ENCODE assay signal across 22 cellular contexts in genomic region chr10:131115801-131116200, GRCh38.
DNase-seq lines count a peak whose midpoint lies in the region; FAIRE-seq and TF ChIP-seq lines count a peak whose summit lies in the region.
"Had no signal": no experiment of that assay in that cellular context is flagged by ENCODE, and none has a peak within 500 bp of the region (broad histone marks: within the 10 kb centered on the region; RNA-seq: fewer than 3 reads in every experiment).

No MANE protein-coding gene starts in this region.

- no peaks in the 10 kb centered on the region for H3F3A ChIP-seq in neural progenitor cell (ENCODE audit: low read depth)

- H3K27ac Mint-ChIP-seq in neural progenitor cell, result no peak overlapping the region
- H3K27ac Mint-ChIP-seq: CD14-positive monocyte; CD4-positive, alpha-beta T cell; CD8-positive, alpha-beta memory T cell; HFFc6 had no signal

- peak overlapping the region; percentile 69 for H3K4me2 ChIP-seq in BLaER1
- no peak overlapping the region for H3K4me2 ChIP-seq in Karpas-422 (ENCODE audit: low read depth, low read length, poor library complexity, severe bottlenecking)
- no peak overlapping the region for H3K4me2 ChIP-seq in H1 (ENCODE audit: insufficient read depth in 1 of 2, low read depth in 2 of 2, low read length in 2 of 2)
- H3K4me2 ChIP-seq in neural progenitor cell, result no peak overlapping the region
- H3K4me2 ChIP-seq: A549 had no signal

- H3K4me3 Mint-ChIP-seq in neural progenitor cell, result no peak overlapping the region
- H3K4me3 Mint-ChIP-seq: CD14-positive monocyte; CD4-positive, alpha-beta T cell; CD8-positive, alpha-beta memory T cell; HFFc6 had no signal

- H2BK15ac ChIP-seq in H1 (ENCODE audit: low read length), result no peak overlapping the region

- no peak overlapping the region for H3K23ac ChIP-seq in H1 (ENCODE audit: insufficient read length)

- H3K9ac ChIP-seq in BLaER1 (no peak overlapping the region; the same call in 1 of the 2 replicates), Karpas-422 (ENCODE audit: low read length) (no peak overlapping the region), H1 (replicated peaks in 1 of 4; ENCODE audit: extremely low read depth in 1 of 4, low read depth in 3 of 4, low read length in 3 of 4) (no peak overlapping the region), neural progenitor cell (no peak overlapping the region)
- H3K9ac ChIP-seq: GM23248 had no signal

- H3K27me3 ChIP-seq in BLaER1 (no peaks in the 10 kb centered on the region), Karpas-422 (ENCODE audit: low read length) (no peaks in the 10 kb centered on the region), H1 (replicated peaks in 1 of 4; ENCODE audit: control insufficient read depth in 3 of 4, extremely low read depth in 1 of 4, insufficient read depth in 3 of 4, low read length in 3 of 4) (no peaks in the 10 kb centered on the region), neural progenitor cell (no peaks in the 10 kb centered on the region), esophagus muscularis mucosa (no peaks in the 10 kb centered on the region)

- no peaks in the 10 kb centered on the region for H3K9me2 ChIP-seq in Karpas-422 (replicated peaks; ENCODE audit: insufficient read depth, low read length)

- no peaks in the 10 kb centered on the region; the same call in 1 of the 2 replicates for H3K79me1 ChIP-seq in H1 (ENCODE audit: low read depth, low read length)

- intact Hi-C loops in esophagus muscularis mucosa (cut with DNase I), result no loop called here

- H3K9me3 Mint-ChIP-seq in neural progenitor cell, result no peaks in the 10 kb centered on the region
- H3K9me3 Mint-ChIP-seq: CD4-positive, alpha-beta T cell had no signal

- TF ChIP-seq POLR2A in H1 (IDR thresholded peaks at IDR 0.05; ENCODE audit: control extremely low read depth in 1 of 2, low read depth in 2 of 2, low read length in 2 of 2), result no peak
- no peak for TF ChIP-seq POLR2A in esophagus muscularis mucosa (IDR thresholded peaks at IDR 0.05; ENCODE audit: low read depth)

- H3K23me2 ChIP-seq in H1 (ENCODE audit: low read depth, low read length), result no peaks in the 10 kb centered on the region

- CTCF ChIA-PET in H1 (lab: Charles Lee; ENCODE audit: partially characterized antibody), result interaction anchor here (0.9 to 1.6 kb wide), 3 partner anchors 10 to 31 kb away, joined by 3 to 4 read pairs (median 4); no protein-coding TSS in a partner anchor

- H2AK5ac ChIP-seq in H1 (ENCODE audit: low read depth, low read length), result no peak overlapping the region

- no peaks in the 10 kb centered on the region for H4K20me1 ChIP-seq in BLaER1
- no peaks in the 10 kb centered on the region; the same call in 1 of the 2 replicates for H4K20me1 ChIP-seq in Karpas-422 (ENCODE audit: insufficient read depth, low read depth, low read length)
- H4K20me1 ChIP-seq in H1 (replicated peaks in 1 of 2; ENCODE audit: control insufficient read depth in 1 of 2, insufficient read depth in 2 of 2, low read length in 2 of 2), result no peaks in the 10 kb centered on the region
- H4K20me1 ChIP-seq in neural progenitor cell (ENCODE audit: low read depth), result no peaks in the 10 kb centered on the region

- H3K14ac ChIP-seq in H1 (ENCODE audit: insufficient read length), result no peak overlapping the region

- H3K18ac ChIP-seq in H1 (ENCODE audit: extremely low read depth, low read length), result no peak overlapping the region

- H2BK20ac ChIP-seq in H1 (ENCODE audit: low read length), result no peak overlapping the region

- TF ChIP-seq CTCF in H1 (IDR thresholded peaks at IDR 0.05; ENCODE audit: control extremely low read depth in 1 of 3, insufficient read depth in 1 of 3, low read depth in 1 of 3, low read length in 3 of 3) (no peak), neural progenitor cell (IDR thresholded peaks at IDR 0.05) (no peak), foreskin fibroblast (IDR thresholded peaks at IDR 0.05; ENCODE audit: low read depth, low read length) (no peak), esophagus muscularis mucosa (IDR thresholded peaks at IDR 0.05) (no peak)

- no peak overlapping the region for H2BK120ac ChIP-seq in H1 (replicated peaks; ENCODE audit: low read depth, low read length)

- peaks cover 77% of the 10 kb centered on the region for H3K4me1 ChIP-seq in BLaER1
- H3K4me1 ChIP-seq in Karpas-422 (ENCODE audit: low read length), result peaks cover 4% of the 10 kb centered on the region; the same call in 1 of the 2 replicates
- peaks cover 0 to 8% (median 2%) of the 10 kb centered on the region in 4 experiments; a peak in 3 of 7 replicates for H3K4me1 ChIP-seq in H1 (replicated peaks in 1 of 4; ENCODE audit: control insufficient read depth in 3 of 4, insufficient read depth in 4 of 4, low read length in 3 of 4)
- no peaks in the 10 kb centered on the region for H3K4me1 ChIP-seq in neural progenitor cell
- no peaks in the 10 kb centered on the region for H3K4me1 ChIP-seq in esophagus muscularis mucosa
- H3K4me1 ChIP-seq: A549, HAP-1 had no signal

- H4K91ac ChIP-seq in H1 (replicated peaks; ENCODE audit: insufficient read length, low read length), result no peak overlapping the region

- H3K27ac ChIP-seq in BLaER1 (peak overlapping the region; percentile 57), Karpas-422 (ENCODE audit: low read length) (no peak overlapping the region), H1 (ENCODE audit: low read depth, low read length) (no peak overlapping the region), neural progenitor cell (no peak overlapping the region), esophagus muscularis mucosa (replicated peaks in 1 of 4) (no peak overlapping the region)
- H3K27ac ChIP-seq: A549, GM23248 had no signal

- H2BK12ac ChIP-seq in H1 (ENCODE audit: low read depth, low read length), result no peak overlapping the region

- H3K27me3 Mint-ChIP-seq in neural progenitor cell (ENCODE audit: insufficient read depth, low read depth), result peaks cover 6% of the 10 kb centered on the region
- H3K27me3 Mint-ChIP-seq: CD4-positive, alpha-beta T cell had no signal

- H3K4me3 ChIP-seq in BLaER1 (no peak overlapping the region), Karpas-422 (ENCODE audit: low read length) (no peak overlapping the region), H1 (ENCODE audit: extremely low read depth in 1 of 4, insufficient read depth in 2 of 4, low read depth in 3 of 4, low read length in 4 of 4) (no peak overlapping the region), neural progenitor cell (no peak overlapping the region), foreskin fibroblast (ENCODE audit: low read depth in 1 of 2, low read length in 2 of 2) (no peak overlapping the region), esophagus muscularis mucosa (no peak overlapping the region)
- H3K4me3 ChIP-seq: A549, GM12878, GM23248, HAP-1 had no signal

- H3K4ac ChIP-seq in H1 (replicated peaks; ENCODE audit: insufficient read length, low read depth, low read length), result no peak overlapping the region

- WGBS in H1 (ENCODE audit: extremely low coverage in 1 of 2, insufficient coverage in 1 of 2, insufficient read length in 1 of 2, insufficient replicate concordance in 2 of 2, low coverage in 1 of 2, low lambda C conversion rate in 2 of 2, missing lambda C conversion rate in 1 of 2), 2 experiments, result 92% methylated on average over 4 of the region's 4 CpGs; no CpG with 5 or more reads in 1 of the 2 experiments
- WGBS in esophagus muscularis mucosa, result 65% methylated on average over 4 of the region's 4 CpGs

- no peak for TF ChIP-seq EP300 in H1 (IDR thresholded peaks at IDR 0.05; ENCODE audit: borderline replicate concordance in 1 of 2, low read depth in 2 of 2, low read length in 2 of 2)
- TF ChIP-seq EP300 in esophagus muscularis mucosa (IDR thresholded peaks at IDR 0.05), result no peak

- peaks cover 24% of the 10 kb centered on the region for H3K9me3 ChIP-seq in BLaER1
- no peaks in the 10 kb centered on the region for H3K9me3 ChIP-seq in Karpas-422 (ENCODE audit: low read length)
- no peaks in the 10 kb centered on the region for H3K9me3 ChIP-seq in H1 (ENCODE audit: insufficient read depth in 2 of 2, low read depth in 1 of 2, low read length in 1 of 2)
- no peaks in the 10 kb centered on the region for H3K9me3 ChIP-seq in neural progenitor cell (ENCODE audit: low read depth)
- no peaks in the 10 kb centered on the region for H3K9me3 ChIP-seq in esophagus muscularis mucosa
- H3K9me3 ChIP-seq: A549, HAP-1 had no signal

- H3K36me3 ChIP-seq in BLaER1 (peaks cover 51% of the 10 kb centered on the region), Karpas-422 (ENCODE audit: insufficient read depth, low read length) (no peaks in the 10 kb centered on the region), H1 (ENCODE audit: control insufficient read depth in 2 of 4, insufficient read depth in 4 of 4, low read length in 3 of 4) (no peaks in the 10 kb centered on the region), neural progenitor cell (no peaks in the 10 kb centered on the region), esophagus muscularis mucosa (no peaks in the 10 kb centered on the region)
- H3K36me3 ChIP-seq: HAP-1 had no signal

- 0 out of 2 replicates have a peak overlapping the region, but pooled peaks have one; percentile 35 for H4K8ac ChIP-seq in H1 (ENCODE audit: extremely low read depth, insufficient read depth, low read length)

- no peaks in the 10 kb centered on the region for H3K36me3 Mint-ChIP-seq in neural progenitor cell
- H3K36me3 Mint-ChIP-seq: CD14-positive monocyte; CD8-positive, alpha-beta memory T cell had no signal

- H3K56ac ChIP-seq in H1 (replicated peaks; ENCODE audit: insufficient read length, low read depth, low read length), result no peak overlapping the region

- no peak overlapping the region for H2BK5ac ChIP-seq in H1 (ENCODE audit: low read depth, low read length)

- no peak for FAIRE-seq in H1 (lab: Jason Lieb, UNC)
- FAIRE-seq: A549, D721Med, GM12878, GM19239 had no signal

- DNase-seq in Karpas-422, result peak; percentile 48
- DNase-seq in H1 (ENCODE audit: low read depth in 1 of 2, low spot score in 2 of 2), result no peak
- DNase-seq in neural progenitor cell (ENCODE audit: low spot score), result no peak
- DNase-seq in ecto neural progenitor cell (ENCODE audit: low spot score), result no peak
- no peak for DNase-seq in foreskin fibroblast
- DNase-seq in esophagus muscularis mucosa (ENCODE audit: extremely low spot score), result no peak
- DNase-seq: 8988T; CD4-positive, alpha-beta T cell; CD8-positive, alpha-beta memory T cell; DMS 273 treated with DMSO at 0.1 percent for 48 hours; DMS79; EL; GDM1; GM23248; HFFc6 had no signal

- no peak overlapping the region for H4K5ac ChIP-seq in H1 (ENCODE audit: insufficient read length, low read depth, low read length)

- H3K4me1 Mint-ChIP-seq in neural progenitor cell, result no peaks in the 10 kb centered on the region
- H3K4me1 Mint-ChIP-seq: CD14-positive monocyte; CD8-positive, alpha-beta memory T cell had no signal

- no peak overlapping the region for H2AFZ ChIP-seq in Karpas-422 (ENCODE audit: low read length)
- H2AFZ ChIP-seq in H1 (ENCODE audit: low read length), result no peak overlapping the region
- no peak overlapping the region for H2AFZ ChIP-seq in neural progenitor cell (replicated peaks)
- H2AFZ ChIP-seq: GM23248 had no signal

- no peaks in the 10 kb centered on the region for H3K79me2 ChIP-seq in Karpas-422 (ENCODE audit: low read length)
- H3K79me2 ChIP-seq in H1 (ENCODE audit: control insufficient read depth in 1 of 2, insufficient read depth in 2 of 2, low read length in 2 of 2), result no peaks in the 10 kb centered on the region
- no peaks in the 10 kb centered on the region for H3K79me2 ChIP-seq in neural progenitor cell (ENCODE audit: low read depth)

- no peak for TF ChIP-seq RAD21 in H1 (IDR thresholded peaks at IDR 0.05 in 1 of 2, conservative IDR thresholded peaks at IDR 0.05 in 1 of 2; ENCODE audit: low read depth in 2 of 2, low read length in 2 of 2)

- POLR2A ChIA-PET in H1 (lab: Charles Lee; ENCODE audit: partially characterized antibody), result no interaction called here
